Comparison of ENCODE assay signal across 23 cellular contexts in the genomic region with DNA sequence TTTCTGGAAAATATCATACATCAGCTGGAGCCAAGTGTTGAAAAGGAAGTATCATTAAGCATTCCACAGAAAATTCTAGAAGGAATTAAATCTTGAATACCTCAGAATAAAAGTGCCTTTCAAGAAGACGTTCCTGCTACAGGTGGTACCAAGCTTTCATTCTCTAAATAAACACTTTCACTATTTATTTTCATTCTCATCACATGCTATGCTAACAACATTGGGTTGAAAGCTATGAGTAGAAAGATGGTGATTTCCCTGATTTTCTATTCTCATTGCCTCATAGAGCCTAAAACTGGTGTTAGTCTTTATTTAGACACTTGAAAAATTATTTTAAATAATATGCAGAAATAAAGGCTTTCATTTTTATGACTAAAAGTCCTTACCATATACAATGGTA.
"Had no signal": no experiment of that assay in that cellular context is flagged by ENCODE, and none has a peak within 500 bp of the region (broad histone marks: within the 10 kb centered on the region; RNA-seq: fewer than 3 reads in every experiment).

No MANE protein-coding gene starts in this region.

- H3K9me3 ChIP-seq: ascending aorta, body of pancreas, Peyer's patch, SJCRH30 had no signal

- H3K27me3 ChIP-seq: ascending aorta, body of pancreas, Peyer's patch, SJCRH30 had no signal

- H3K4me3 ChIP-seq: ascending aorta, body of pancreas, Peyer's patch, SJCRH30 had no signal

- H3K4me1 ChIP-seq: ascending aorta, body of pancreas, Peyer's patch, SJCRH30 had no signal

- ATAC-seq: activated naive CD4-positive, alpha-beta T cell treated with anti-CD3 and anti-CD28 coated beads, Interleukin-2, amount 50 U/mL, for 72 hours; activated naive CD8-positive, alpha-beta T cell treated with anti-CD3 and anti-CD28 coated beads, Interleukin-2, amount 50 U/mL, for 24 hours; activated T-cell treated with anti-CD3 and anti-CD28 coated beads, Interleukin-2, amount 50 U/mL, for 4 hours; body of pancreas; WTC11 had no signal

- H3K36me3 ChIP-seq: ascending aorta, Peyer's patch, SJCRH30 had no signal

- DNase-seq: activated CD4-positive, alpha-beta T cell treated with anti-CD3 and anti-CD28 coated beads for 48 hours; activated CD4-positive, alpha-beta T cell treated with anti-CD3 and anti-CD28 coated beads, Interleukin-2, amount 50 U/mL, for 48 hours; activated CD4-positive, CD25-positive, alpha-beta regulatory T cell treated with anti-CD3 and anti-CD28 coated beads, Interleukin-2, amount 50 U/mL, for 72 hours; activated effector memory CD4-positive, alpha-beta T cell treated with anti-CD3 and anti-CD28 coated beads, Interleukin-2, amount 50 U/mL, for 16 hours; activated naive CD4-positive, alpha-beta T cell treated with Interleukin-2 at 50 U/mL for 16 hours; activated naive CD8-positive, alpha-beta T cell treated with anti-CD3 and anti-CD28 coated beads, Interleukin-2, amount 50 U/mL, for 24 hours; activated T-cell treated with anti-CD3 and anti-CD28 coated beads, Interleukin-2, amount 50 U/mL, for 4 hours; amniotic stem cell; body of pancreas; central memory CD4-positive, alpha-beta T cell; NCI-H1105 treated with DMSO at 0.1 percent for 48 hours; NCI-H1436 treated with DMSO at 0.1 percent for 48 hours; NCI-H187; NCI-H2081 treated with DMSO at 0.1 percent for 48 hours; NCI-H446; NCI-H524; Peyer's patch; Right ventricle myocardium superior; SJCRH30 had no signal

- H3K27ac ChIP-seq: ascending aorta, body of pancreas, Peyer's patch, RWPE1, SJCRH30 had no signal
